ENCODE assay signal across 17 cellular contexts in genomic region chr3:3615533-3615932, GRCh38.
DNase-seq lines count a peak whose midpoint lies in the region; ATAC-seq, FAIRE-seq and TF ChIP-seq lines count a peak whose summit lies in the region.
"Had no signal": no experiment of that assay in that cellular context is flagged by ENCODE, and none has a peak within 500 bp of the region (broad histone marks: within the 10 kb centered on the region; RNA-seq: fewer than 3 reads in every experiment).

No MANE protein-coding gene starts in this region.

- CTCF ChIA-PET in MCF 10A (lab: Yijun Ruan, JAX), result interaction anchor here (0.5 to 0.7 kb wide), 3 partner anchors 18 to 85 kb away, joined by 3 to 5 read pairs (median 3); no protein-coding TSS in a partner anchor

- POLR2A ChIA-PET in MCF 10A (lab: Yijun Ruan, JAX), result no interaction called here

- no peaks in the 10 kb centered on the region for H3K4me1 ChIP-seq in breast epithelium

- H3K4me3 Mint-ChIP-seq in MCF 10A (ENCODE audit: unreplicated experiment), result no peak overlapping the region
- H3K4me3 Mint-ChIP-seq: CD4-positive, alpha-beta memory T cell; GM23338 had no signal

- no peaks in the 10 kb centered on the region for H3K27me3 Mint-ChIP-seq in MCF 10A (ENCODE audit: insufficient read depth, unreplicated experiment)
- H3K27me3 Mint-ChIP-seq: CD4-positive, alpha-beta memory T cell had no signal

- H3K36me3 ChIP-seq in breast epithelium, result no peaks in the 10 kb centered on the region

- no peak for FAIRE-seq in urothelium cell line (lab: Jason Lieb, UNC)
- no peak for FAIRE-seq in GM19239 (lab: Jason Lieb, UNC)

- H3K27ac Mint-ChIP-seq in MCF 10A (ENCODE audit: low read depth, unreplicated experiment), result peak overlapping the region; percentile 40
- H3K27ac Mint-ChIP-seq: CD4-positive, alpha-beta memory T cell; GM23338 had no signal

- H3K9me3 ChIP-seq in breast epithelium, result no peaks in the 10 kb centered on the region

- no peaks in the 10 kb centered on the region for H3K36me3 Mint-ChIP-seq in MCF 10A (ENCODE audit: insufficient read depth, unreplicated experiment)
- H3K36me3 Mint-ChIP-seq: CD4-positive, alpha-beta memory T cell had no signal

- BruUV-seq in MCF 10A (replicated peaks; lab: Mats Ljungman, UMichigan), result no TSS peak

- no peak overlapping the region for H3K4me3 ChIP-seq in breast epithelium
- H3K4me3 ChIP-seq: GM23338 had no signal

- no peaks in the 10 kb centered on the region for H3K27me3 ChIP-seq in breast epithelium

- no peaks in the 10 kb centered on the region for H3K9me3 Mint-ChIP-seq in MCF 10A (ENCODE audit: unreplicated experiment)

- no peak for TF ChIP-seq POLR2A in breast epithelium (IDR thresholded peaks at IDR 0.05)

- no peak overlapping the region for H3K27ac ChIP-seq in breast epithelium
- H3K27ac ChIP-seq: HL-60 had no signal

- H3K4me1 Mint-ChIP-seq in MCF 10A (ENCODE audit: insufficient read depth, unreplicated experiment), result peaks cover 11% of the 10 kb centered on the region
- H3K4me1 Mint-ChIP-seq: CD4-positive, alpha-beta memory T cell; GM23338 had no signal

- no peak for ATAC-seq in GM21825 (IDR thresholded peaks at IDR 0.05; ENCODE audit: unreplicated experiment)
- ATAC-seq: GM23338, PC-3 had no signal

- intact Hi-C loops in MCF 10A (cut with micrococcal nuclease) (no loop called here), breast epithelium (cut with DNase I; ENCODE audit: low total_unique reads) (no loop called here)

- peak; percentile 38 for DNase-seq in MCF 10A (ENCODE audit: unreplicated experiment)
- DNase-seq in breast epithelium (ENCODE audit: low spot score in 2 of 2), result no peak
- DNase-seq in SW480 (ENCODE audit: low spot score), result peak; percentile 2
- peak; percentile 60 for DNase-seq in islet precursor cell
- DNase-seq in urothelium cell line (ENCODE audit: low spot score), result peak; percentile 70
- DNase-seq in NCI-H2227 (lab: John Stamatoyannopoulos, UW; ENCODE audit: unreplicated experiment), result no peak
- DNase-seq in GM19239 (ENCODE audit: insufficient read length, low spot score), result no peak
- DNase-seq: 8988T; CD4-positive, alpha-beta memory T cell; DMS79 treated with DMSO at 0.1 percent for 48 hours; NCI-H1417 treated with DMSO at 0.1 percent for 48 hours; NCI-H1930; NCI-H774; PC-3 had no signal

- TF ChIP-seq CTCF in MCF 10A (IDR thresholded peaks at IDR 0.05; ENCODE audit: unreplicated experiment) (no peak), breast epithelium (IDR thresholded peaks at IDR 0.05) (no peak)

Comparison
In these comparisons a context has a peak if more than half of its experiments do, and no peak if none do; other contexts are left out.
1. DNase-seq: peak in MCF 10A (single experiment), SW480 (single experiment), islet precursor cell (single experiment) and urothelium cell line (single experiment); none in breast epithelium (0 of 2), NCI-H2227 (single experiment) and GM19239 (single experiment).